Comparison of ENCODE assay signal across 18 cellular contexts in the genomic region with DNA sequence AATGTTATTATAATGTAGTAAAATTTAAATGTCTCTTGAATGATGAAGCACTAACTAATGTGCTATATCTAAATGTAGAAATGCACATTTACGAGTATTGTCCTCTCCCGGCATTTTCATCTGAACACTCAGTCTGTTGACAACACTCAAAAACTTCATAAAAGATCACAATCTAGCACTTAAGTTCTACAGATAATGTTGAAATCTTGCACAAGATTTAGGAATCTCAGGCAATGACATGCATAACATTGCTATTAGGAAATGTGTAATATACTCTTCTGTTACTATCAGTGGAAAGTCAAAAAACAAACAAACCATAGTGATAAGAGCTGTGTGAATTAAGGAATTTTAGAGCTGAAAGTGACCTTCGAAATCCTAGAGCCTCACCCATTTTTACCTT. TPM values are rescaled to one million over a fixed set of nuclear protein-coding genes. Genes with fewer than 3 reads are reported as not detected.
DNase-seq lines count a peak whose midpoint lies in the region; ATAC-seq lines count a peak whose summit lies in the region.
"Had no signal": no experiment of that assay in that cellular context is flagged by ENCODE, and none has a peak within 500 bp of the region (broad histone marks: within the 10 kb centered on the region; RNA-seq: fewer than 3 reads in every experiment).

No MANE protein-coding gene starts in this region.

- H3K9ac ChIP-seq in GM23248 (no peak overlapping the region), mesenchymal stem cell (ENCODE audit: low read length) (peak overlapping the region; percentile 30)

- no peak overlapping the region for H3K4me3 ChIP-seq in GM23248
- no peak overlapping the region for H3K4me3 ChIP-seq in mesenchymal stem cell (ENCODE audit: insufficient read depth in 1 of 2, low read depth in 1 of 2, low read length in 2 of 2)
- no peak overlapping the region for H3K4me3 ChIP-seq in effector memory CD4-positive, alpha-beta T cell (ENCODE audit: insufficient read depth, low read depth, low read length, poor library complexity, severe bottlenecking)

- no peak overlapping the region for H3K14ac ChIP-seq in mesenchymal stem cell (ENCODE audit: low read length in 2 of 2)

- no peak overlapping the region for H2AK5ac ChIP-seq in mesenchymal stem cell (ENCODE audit: low read length, severe bottlenecking)

- in situ Hi-C loops in GM23248 (cut with MboI) = loop anchor here (10.0 kb wide), 2 partner anchors 185 to 545 kb away; no protein-coding TSS in a partner anchor

- H3K9me3 ChIP-seq in GM23248 (ENCODE audit: low read depth) (no peaks in the 10 kb centered on the region), mesenchymal stem cell (ENCODE audit: control insufficient read depth, low read length) (no peaks in the 10 kb centered on the region)
- H3K9me3 ChIP-seq in effector memory CD4-positive, alpha-beta T cell (ENCODE audit: control insufficient read depth, low read length) = no peaks in the 10 kb centered on the region

- no peaks in the 10 kb centered on the region for H3K9me2 ChIP-seq in GM23248 (ENCODE audit: insufficient read depth)

- H2BK5ac ChIP-seq in mesenchymal stem cell (ENCODE audit: low read depth, low read length, poor library complexity, severe bottlenecking) = no peak overlapping the region

- H3K4me2 ChIP-seq in GM23248 (ENCODE audit: unreplicated experiment) (no peak overlapping the region), mesenchymal stem cell (ENCODE audit: low read length, poor library complexity, severe bottlenecking) (no peak overlapping the region)

- no peaks in the 10 kb centered on the region for H4K20me1 ChIP-seq in GM23248 (ENCODE audit: insufficient read depth)

- peak; percentile 18 for DNase-seq in AG08395 (ENCODE audit: low spot score)
- DNase-seq in GM23248 = peak; percentile 60
- peak; percentile 80 for DNase-seq in dedifferentiated amniotic fluid mesenchymal stem cell (ENCODE audit: extremely low spot score)
- peak; percentile 78 for DNase-seq in mesenchymal stem cell
- DNase-seq in T-helper 1 cell = no peak
- DNase-seq in nucleus accumbens (lab: John Stamatoyannopoulos, UW) = no peak
- DNase-seq in effector memory CD4-positive, alpha-beta T cell = no peak
- DNase-seq: activated CD4-positive, alpha-beta T cell treated with anti-CD3 and anti-CD28 coated beads, Interleukin-2, amount 50 U/mL, for 48 hours; activated naive CD8-positive, alpha-beta T cell treated with anti-CD3 and anti-CD28 coated beads for 36 hours; activated T-cell treated with anti-CD3 and anti-CD28 coated beads, Interleukin-2, amount 50 U/mL, for 4 hours; caudate nucleus; DMS53; hypothalamus; left colon; NCI-H2029; NCI-H524 had no signal

- H2BK120ac ChIP-seq in mesenchymal stem cell (ENCODE audit: low read depth, low read length) = no peak overlapping the region

- H2BK15ac ChIP-seq in mesenchymal stem cell (ENCODE audit: low read depth, poor library complexity, severe bottlenecking) = no peak overlapping the region

- H3K4ac ChIP-seq in mesenchymal stem cell (ENCODE audit: low read depth in 1 of 2, low read length in 2 of 2) = no peak overlapping the region

- H3F3A ChIP-seq in GM23248 (ENCODE audit: insufficient read depth) = peaks cover 7% of the 10 kb centered on the region; the same call in 1 of the 2 replicates

- no peaks in the 10 kb centered on the region for H3K79me2 ChIP-seq in GM23248 (ENCODE audit: insufficient read depth)

- ATAC-seq in GM21529 (IDR thresholded peaks at IDR 0.05; ENCODE audit: unreplicated experiment) = no peak
- ATAC-seq: activated T-cell treated with anti-CD3 and anti-CD28 coated beads, Interleukin-2, amount 50 U/mL, for 4 hours; left colon had no signal

- H2AFZ ChIP-seq in GM23248 (no peak overlapping the region; the same call in 1 of the 2 replicates), mesenchymal stem cell (ENCODE audit: low read depth, low read length) (no peak overlapping the region)

- no peak overlapping the region for H2BK12ac ChIP-seq in mesenchymal stem cell (ENCODE audit: low read length in 2 of 2)

- WGBS in GM23248 (ENCODE audit: low coverage in 1 of 2, low lambda C conversion rate in 2 of 2, missing lambda C conversion rate in 2 of 2), 2 experiments = 76 to 78% methylated on average over 3 of the region's 3 CpGs
- WGBS in mesenchymal stem cell = 53% methylated on average over 2 of the region's 3 CpGs

- H4K8ac ChIP-seq in mesenchymal stem cell (ENCODE audit: low read length) = no peak overlapping the region

- H3K23ac ChIP-seq in mesenchymal stem cell (ENCODE audit: low read length in 2 of 2) = no peak overlapping the region

- H3K4me1 ChIP-seq in GM23248 (ENCODE audit: insufficient read depth) (peaks cover 13% of the 10 kb centered on the region), mesenchymal stem cell (ENCODE audit: control insufficient read depth, insufficient read depth, low read depth, low read length) (peaks cover 4% of the 10 kb centered on the region)
- H3K4me1 ChIP-seq in effector memory CD4-positive, alpha-beta T cell (ENCODE audit: control insufficient read depth, insufficient read depth, low read length, poor library complexity, severe bottlenecking) = no peaks in the 10 kb centered on the region

- H3K36me3 ChIP-seq in GM23248 (ENCODE audit: low read depth) = no peaks in the 10 kb centered on the region
- H3K36me3 ChIP-seq in mesenchymal stem cell (ENCODE audit: control insufficient read depth in 1 of 2, insufficient read depth in 2 of 2, low read depth in 1 of 2, low read length in 2 of 2) = no peaks in the 10 kb centered on the region
- H3K36me3 ChIP-seq in effector memory CD4-positive, alpha-beta T cell (ENCODE audit: control insufficient read depth, insufficient read depth, low read length) = no peaks in the 10 kb centered on the region

- H3K18ac ChIP-seq in mesenchymal stem cell (ENCODE audit: low read depth in 1 of 2, low read length in 2 of 2) = no peak overlapping the region

- no peaks in the 10 kb centered on the region for H3K79me1 ChIP-seq in mesenchymal stem cell (replicated peaks; ENCODE audit: low read length, poor library complexity, severe bottlenecking)

- H3K27ac ChIP-seq in GM23248 (no peak overlapping the region), mesenchymal stem cell (ENCODE audit: low read length, poor library complexity, severe bottlenecking) (no peak overlapping the region)
- H3K27ac ChIP-seq in effector memory CD4-positive, alpha-beta T cell (ENCODE audit: insufficient read depth, low read length, poor library complexity, severe bottlenecking) = no peak overlapping the region
- H3K27ac ChIP-seq: C4-2B had no signal

- no peak overlapping the region for H4K91ac ChIP-seq in mesenchymal stem cell (ENCODE audit: low read length)

- H3K27me3 ChIP-seq in GM23248 (replicated peaks; ENCODE audit: insufficient read depth) (no peaks in the 10 kb centered on the region), mesenchymal stem cell (ENCODE audit: control insufficient read depth in 1 of 2, insufficient read depth in 1 of 2, low read length in 2 of 2) (peaks cover 0 to 5% of the 10 kb centered on the region in 2 experiments)
- peaks cover 4% of the 10 kb centered on the region for H3K27me3 ChIP-seq in effector memory CD4-positive, alpha-beta T cell (replicated peaks; ENCODE audit: control insufficient read depth, insufficient read depth, low read length, poor library complexity, severe bottlenecking)

RNA-seq across cellular contexts. Expression of a gene that starts 37.5 kb away (rescaled TPM):
- 13.8 and 15.0 TPM in 2 replicates for total RNA-seq in GM23248 (2014; rRNA removed; shearing (Covaris generic))
- polyA plus RNA-seq in GM23248 (2016; fragmentation: Nextera tagmentation; extraction: Ambion mirVana) = 4.3 and 4.9 TPM in 2 replicates
- 6.0 TPM for polyA plus RNA-seq in mesenchymal stem cell (2013, experiment 1 of 2)
- polyA plus RNA-seq in mesenchymal stem cell (2013, experiment 2 of 2) = 6.0 TPM

Comparison
In these comparisons a context has a peak if more than half of its experiments do, and no peak if none do; other contexts are left out.
1. DNase-seq: peak in AG08395 (single experiment), GM23248 (single experiment), dedifferentiated amniotic fluid mesenchymal stem cell (single experiment) and mesenchymal stem cell (single experiment); none in T-helper 1 cell (0 of 5), nucleus accumbens (0 of 56) and effector memory CD4-positive, alpha-beta T cell (0 of 3).